ENCODE assay signal across 22 cellular contexts in the genomic region with DNA sequence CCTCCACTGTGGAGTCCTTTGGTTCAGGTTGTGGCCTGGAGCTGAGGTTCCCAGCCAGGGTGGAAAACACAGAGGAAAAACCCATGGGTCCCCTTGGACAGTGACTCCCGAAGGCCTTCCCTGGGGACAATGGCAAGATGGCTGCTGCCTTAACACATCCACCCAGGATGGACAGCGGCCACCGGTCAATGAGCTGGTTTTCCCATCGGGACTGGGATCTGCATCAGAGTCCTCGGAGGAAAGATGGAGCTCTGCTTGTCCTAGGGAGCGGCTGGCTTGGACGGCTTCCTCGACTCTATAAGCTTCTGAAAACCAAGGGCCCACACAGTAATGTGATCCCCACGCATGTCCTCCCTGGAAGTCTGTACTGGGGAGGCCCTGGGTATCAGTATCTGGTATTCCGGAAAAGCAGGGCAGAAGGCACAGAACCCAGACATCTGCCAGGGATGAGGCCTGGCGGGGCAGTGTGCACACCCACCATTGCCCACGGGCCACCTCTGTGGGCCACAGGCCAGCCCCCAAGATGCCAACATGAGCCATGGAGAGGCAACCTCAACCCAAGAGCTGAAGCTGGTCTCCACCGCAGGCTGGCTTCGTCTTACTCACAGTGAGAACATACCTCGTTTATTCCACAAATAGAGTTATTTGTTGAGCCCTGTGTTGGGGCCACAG.
"Had no signal": no experiment of that assay in that cellular context is flagged by ENCODE, and none has a peak within 500 bp of the region (broad histone marks: within the 10 kb centered on the region; RNA-seq: fewer than 3 reads in every experiment).

No MANE protein-coding gene starts in this region.

- FAIRE-seq: HTR-8/SVneo, RCC 7860 had no signal

- H3K36me3 ChIP-seq: SJSA1 had no signal

- H3K4me3 ChIP-seq: SJSA1, SK-N-MC had no signal

- H3K27ac ChIP-seq: HL-60, SJSA1, SK-N-MC had no signal

- DNase-seq: KBM-7, MV-4-11, NCI-H1048, NCI-H1436, NCI-H187, NCI-H2029, NCI-H2081 treated with DMSO at 0.1 percent for 48 hours, NCI-H2171, NCI-H226, NCI-H446, NCI-H510A, NCI-H524 treated with DMSO at 0.1 percent for 48 hours, NCI-H69, NCI-H774, Right ventricle myocardium superior, RPMI8226, SIG-M5 had no signal

- H3K9me3 ChIP-seq: SJSA1 had no signal
